Comparison of ENCODE assay signal across 1 cellular context in the genomic region with DNA sequence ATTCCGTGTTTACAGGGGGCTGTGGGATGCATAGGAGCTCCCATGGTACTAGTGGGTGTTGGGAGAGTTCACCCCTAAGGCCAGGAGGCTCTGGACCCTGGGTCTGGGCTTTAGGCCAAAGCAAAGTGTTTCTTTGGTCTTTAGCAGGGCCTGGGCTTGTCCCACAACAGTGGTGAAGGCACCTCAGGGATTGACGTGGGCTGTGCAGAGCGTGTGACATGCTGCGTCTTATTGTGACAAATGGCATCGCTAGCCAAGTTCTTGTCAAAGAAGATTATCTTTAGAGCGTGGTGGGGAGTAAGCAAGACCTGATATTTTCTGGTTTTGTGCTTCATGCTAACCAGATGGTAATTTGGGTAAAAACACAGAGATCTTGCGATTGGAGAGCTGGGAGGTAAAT.
TF ChIP-seq lines count a peak whose summit lies in the region.

No MANE protein-coding gene starts in this region.

TF ChIP-seq in HepG2, 621 proteins besides CTCF, POLR2A, EP300 and RAD21 (continued from another document):
- TF ChIP-seq, protein P1, sequence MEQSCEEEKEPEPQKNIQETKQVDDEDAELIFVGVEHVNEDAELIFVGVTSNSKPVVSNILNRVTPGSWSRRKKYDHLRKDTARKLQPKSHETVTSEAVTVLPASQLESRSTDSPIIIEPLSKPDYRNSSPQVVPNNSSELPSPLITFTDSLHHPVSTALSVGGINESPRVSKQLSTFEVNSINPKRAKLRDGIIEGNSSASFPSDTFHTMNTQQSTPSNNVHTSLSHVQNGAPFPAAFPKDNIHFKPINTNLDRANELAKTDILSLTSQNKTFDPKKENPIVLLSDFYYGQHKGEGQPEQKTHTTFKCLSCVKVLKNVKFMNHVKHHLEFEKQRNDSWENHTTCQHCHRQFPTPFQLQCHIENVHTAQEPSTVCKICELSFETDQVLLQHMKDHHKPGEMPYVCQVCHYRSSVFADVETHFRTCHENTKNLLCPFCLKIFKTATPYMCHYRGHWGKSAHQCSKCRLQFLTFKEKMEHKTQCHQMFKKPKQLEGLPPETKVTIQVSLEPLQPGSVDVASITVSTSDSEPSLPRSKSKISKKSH (CRISPR knock-in tag; IDR thresholded peaks at IDR 0.05; ENCODE audit: borderline replicate concordance) = no peak
- TF ChIP-seq SAFB2 (CRISPR knock-in tag; IDR thresholded peaks at IDR 0.05; ENCODE audit: borderline replicate concordance, low read depth) (no peak), ZNF207 (IDR thresholded peaks at IDR 0.05; ENCODE audit: borderline replicate concordance) (no peak), HNRNPH1 (optimal IDR thresholded peaks at IDR 0.05; ENCODE audit: low read depth, low read length) (no peak), NFIC (IDR thresholded peaks at IDR 0.05; ENCODE audit: low read length) (no peak)
- TF ChIP-seq, protein P2, sequence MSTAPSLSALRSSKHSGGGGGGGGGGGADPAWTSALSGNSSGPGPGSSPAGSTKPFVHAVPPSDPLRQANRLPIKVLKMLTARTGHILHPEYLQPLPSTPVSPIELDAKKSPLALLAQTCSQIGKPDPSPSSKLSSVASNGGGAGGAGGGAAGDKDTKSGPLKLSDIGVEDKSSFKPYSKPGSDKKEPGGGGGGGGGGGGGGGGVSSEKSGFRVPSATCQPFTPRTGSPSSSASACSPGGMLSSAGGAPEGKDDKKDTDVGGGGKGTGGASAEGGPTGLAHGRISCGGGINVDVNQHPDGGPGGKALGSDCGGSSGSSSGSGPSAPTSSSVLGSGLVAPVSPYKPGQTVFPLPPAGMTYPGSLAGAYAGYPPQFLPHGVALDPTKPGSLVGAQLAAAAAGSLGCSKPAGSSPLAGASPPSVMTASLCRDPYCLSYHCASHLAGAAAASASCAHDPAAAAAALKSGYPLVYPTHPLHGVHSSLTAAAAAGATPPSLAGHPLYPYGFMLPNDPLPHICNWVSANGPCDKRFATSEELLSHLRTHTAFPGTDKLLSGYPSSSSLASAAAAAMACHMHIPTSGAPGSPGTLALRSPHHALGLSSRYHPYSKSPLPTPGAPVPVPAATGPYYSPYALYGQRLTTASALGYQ (CRISPR knock-in tag; IDR thresholded peaks at IDR 0.05) = no peak
- TF ChIP-seq, protein P3, sequence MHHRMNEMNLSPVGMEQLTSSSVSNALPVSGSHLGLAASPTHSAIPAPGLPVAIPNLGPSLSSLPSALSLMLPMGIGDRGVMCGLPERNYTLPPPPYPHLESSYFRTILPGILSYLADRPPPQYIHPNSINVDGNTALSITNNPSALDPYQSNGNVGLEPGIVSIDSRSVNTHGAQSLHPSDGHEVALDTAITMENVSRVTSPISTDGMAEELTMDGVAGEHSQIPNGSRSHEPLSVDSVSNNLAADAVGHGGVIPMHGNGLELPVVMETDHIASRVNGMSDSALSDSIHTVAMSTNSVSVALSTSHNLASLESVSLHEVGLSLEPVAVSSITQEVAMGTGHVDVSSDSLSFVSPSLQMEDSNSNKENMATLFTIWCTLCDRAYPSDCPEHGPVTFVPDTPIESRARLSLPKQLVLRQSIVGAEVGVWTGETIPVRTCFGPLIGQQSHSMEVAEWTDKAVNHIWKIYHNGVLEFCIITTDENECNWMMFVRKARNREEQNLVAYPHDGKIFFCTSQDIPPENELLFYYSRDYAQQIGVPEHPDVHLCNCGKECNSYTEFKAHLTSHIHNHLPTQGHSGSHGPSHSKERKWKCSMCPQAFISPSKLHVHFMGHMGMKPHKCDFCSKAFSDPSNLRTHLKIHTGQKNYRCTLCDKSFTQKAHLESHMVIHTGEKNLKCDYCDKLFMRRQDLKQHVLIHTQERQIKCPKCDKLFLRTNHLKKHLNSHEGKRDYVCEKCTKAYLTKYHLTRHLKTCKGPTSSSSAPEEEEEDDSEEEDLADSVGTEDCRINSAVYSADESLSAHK (CRISPR knock-in tag; IDR thresholded peaks at IDR 0.05; ENCODE audit: borderline replicate concordance) = no peak
